8 cellular contexts compared by ENCODE assay signal in the genomic region with DNA sequence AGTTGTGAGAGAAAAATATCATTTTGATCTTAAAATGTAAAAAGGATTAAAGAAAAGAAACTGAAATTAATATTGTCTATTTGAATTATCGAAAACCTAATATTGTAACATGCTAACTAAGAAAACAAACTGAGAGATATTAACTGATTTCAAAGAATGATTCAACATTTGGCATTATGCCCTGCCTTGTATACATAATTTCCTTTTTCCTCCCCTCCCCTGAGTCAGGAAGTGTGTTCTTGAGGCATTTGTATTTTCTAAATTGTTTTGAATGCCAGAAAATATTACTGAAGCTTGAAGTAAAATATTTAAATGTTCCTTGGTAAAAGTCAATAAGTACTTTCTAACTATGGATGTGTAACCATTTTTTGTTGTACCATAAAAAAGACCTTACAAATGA. TPM values are rescaled to one million over a fixed set of nuclear protein-coding genes. Genes with fewer than 3 reads are reported as not detected.
A peak's percentile ranks its signal among the peaks of the same experiment; 100 is the strongest.
DNase-seq lines count a peak whose midpoint lies in the region; ATAC-seq lines count a peak whose summit lies in the region.
"Had no signal": no experiment of that assay in that cellular context is flagged by ENCODE, and none has a peak within 500 bp of the region (broad histone marks: within the 10 kb centered on the region; RNA-seq: fewer than 3 reads in every experiment).

No MANE protein-coding gene starts in this region.

- intact Hi-C loops in sciatic nerve (cut with DNase I) = no loop called here

- peak; percentile 27 for DNase-seq in GM03348 (ENCODE audit: low spot score)
- peak; percentile 2 for DNase-seq in NCI-H2196 (lab: John Stamatoyannopoulos, UW; ENCODE audit: unreplicated experiment)
- peak; percentile 53 for DNase-seq in dedifferentiated amniotic fluid mesenchymal stem cell (ENCODE audit: extremely low spot score)
- DNase-seq in sciatic nerve (ENCODE audit: low spot score) = no peak
- DNase-seq in NK-92 (lab: John Stamatoyannopoulos, UW; ENCODE audit: unreplicated experiment) = no peak
- DNase-seq in NCI-H345 (lab: John Stamatoyannopoulos, UW) = no peak
- no peak for DNase-seq in NCI-H1092 treated with DMSO at 0.1 percent for 48 hours (lab: John Stamatoyannopoulos, UW)
- DNase-seq: NCI-H1417 treated with DMSO at 0.1 percent for 48 hours had no signal

- ATAC-seq in sciatic nerve = peak; percentile 61

RNA-seq across cellular contexts. Expression of gene RPS6KA3, which starts 49.4 kb away (rescaled TPM):
- total RNA-seq in sciatic nerve = 43.6 TPM

Comparison
In these comparisons a context has a peak if more than half of its experiments do, and no peak if none do; other contexts are left out.
1. DNase-seq: peak in GM03348 (single experiment), NCI-H2196 (single experiment) and dedifferentiated amniotic fluid mesenchymal stem cell (single experiment); none in sciatic nerve (single experiment), NK-92 (single experiment), NCI-H345 (single experiment) and NCI-H1092 treated with DMSO at 0.1 percent for 48 hours (single experiment).